ENCODE assay signal across 8 cellular contexts in the genomic region with DNA sequence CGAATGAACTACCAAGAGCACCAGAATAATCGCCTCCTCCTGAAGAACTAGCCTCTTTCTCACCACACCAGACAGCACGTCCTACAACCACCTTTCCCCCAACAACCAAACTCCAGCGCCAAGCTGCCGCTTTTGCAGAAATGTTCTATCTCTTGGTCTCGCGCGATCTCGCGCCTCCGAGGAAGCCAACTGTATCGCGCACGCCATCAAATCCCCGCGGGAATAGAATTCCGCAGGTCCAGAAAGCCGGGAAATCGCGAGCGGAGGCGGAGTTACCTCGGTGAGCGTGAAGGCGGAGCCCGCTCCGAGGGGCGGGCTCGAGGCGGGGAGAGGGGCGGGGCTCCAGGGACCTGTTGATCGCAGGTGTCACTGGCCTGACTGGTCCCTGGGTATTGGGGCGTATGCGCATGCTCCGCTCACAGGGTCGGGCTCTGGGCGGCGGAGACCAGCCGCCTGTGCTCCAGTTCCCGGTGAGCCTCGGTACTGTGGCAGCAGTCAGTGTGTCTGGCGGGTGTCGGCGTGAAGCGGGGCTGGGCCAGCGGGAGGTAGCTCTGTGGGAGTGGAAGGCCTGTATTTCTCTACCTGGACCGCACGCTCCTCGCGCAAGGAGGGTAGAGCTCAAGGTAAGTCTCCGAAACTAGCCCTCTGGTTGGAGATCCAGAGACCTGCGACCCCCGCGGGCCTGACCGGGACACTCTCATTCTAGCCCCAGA.
DNase-seq lines count a peak whose midpoint lies in the region; ATAC-seq lines count a peak whose summit lies in the region.

Gene USP53 (plus strand): TSS at position 463 of the 713 bp plus-strand sequence. CDS start 27,047 bp downstream, outside the sequence.

- H3K4me3 ChIP-seq in skin epidermis, result peak within 1 kb of the TSS; percentile 72 to 95 (median 85)

- DNase-seq in ACHN (peak; percentile 98), NCI-H345 (lab: John Stamatoyannopoulos, UW) (peak; percentile 94), caudate nucleus (lab: John Stamatoyannopoulos, UW) (peak; percentile 14 to 99 (median 90)), iPS-NIHi11 (ENCODE audit: low spot score) (peak; percentile 98)
- DNase-seq in activated CD4-positive, CD25-positive, alpha-beta regulatory T cell (lab: John Stamatoyannopoulos, UW), result peak; percentile 94 to 96 (median 96)

- ATAC-seq in GM18909 (IDR thresholded peaks at IDR 0.05; ENCODE audit: poor library complexity, unreplicated experiment) (peak; percentile 89), HG03175 (IDR thresholded peaks at IDR 0.05; ENCODE audit: unreplicated experiment) (peak; percentile 86)

- in situ Hi-C loops in ACHN (cut with HindIII; ENCODE audit: low pct_ligation_motif_present, low pct_unique_long_range_greater_than_20kb, low sequenced_read_pairs), result no loop called here

- peak within 1 kb of the TSS; percentile 89 for H3K27ac ChIP-seq in caudate nucleus (ENCODE audit: low read depth, low read length)
- peak within 1 kb of the TSS; percentile 75 to 97 (median 92) for H3K27ac ChIP-seq in skin epidermis

Comparison
In these comparisons a context has a peak if more than half of its experiments do, and no peak if none do; other contexts are left out.
1. Peak in every context shown above with its lines: DNase-seq, ATAC-seq, H3K4me3 ChIP-seq and H3K27ac ChIP-seq.